ENCODE assay signal across 12 cellular contexts in genomic region chrX:19758536-19758935, GRCh38.
DNase-seq lines count a peak whose midpoint lies in the region; ATAC-seq and TF ChIP-seq lines count a peak whose summit lies in the region.
"Had no signal": no experiment of that assay in that cellular context is flagged by ENCODE, and none has a peak within 500 bp of the region (broad histone marks: within the 10 kb centered on the region; RNA-seq: fewer than 3 reads in every experiment).

No MANE protein-coding gene starts in this region.

- H3K36me3 Mint-ChIP-seq in activated CD8-positive, alpha-beta memory T cell treated with anti-CD3 and anti-CD28 coated beads, Interleukin-2, amount 10 ng/mL, durations not matched to agents 7 days and 5 days = peaks cover 16% of the 10 kb centered on the region

- peaks cover 74% of the 10 kb centered on the region for H3K4me1 Mint-ChIP-seq in activated CD8-positive, alpha-beta memory T cell treated with anti-CD3 and anti-CD28 coated beads, Interleukin-2, amount 10 ng/mL, durations not matched to agents 7 days and 5 days

- DNase-seq in EL (peak; percentile 67), RWPE1 (ENCODE audit: low spot score) (peak; percentile 5), kidney tubule cell (ENCODE audit: low spot score) (peak; percentile 36), NCI-H2081 treated with DMSO at 0.1 percent for 48 hours (lab: John Stamatoyannopoulos, UW) (no peak), globus pallidus (ENCODE audit: low spot score) (no peak)
- no peak for DNase-seq in activated CD8-positive, alpha-beta memory T cell treated with anti-CD3 and anti-CD28 coated beads, Interleukin-2, amount 10 ng/mL, durations not matched to agents 7 days and 5 days
- DNase-seq: activated T-cell treated with anti-CD3 and anti-CD28 coated beads, Interleukin-2, amount 50 U/mL, for 4 hours; nephron progenitor cell; SHP77 treated with DMSO at 0.1 percent for 48 hours; stimulated activated CD4-positive, alpha-beta T cell treated with anti-CD3 and anti-CD28 coated beads, Interleukin-2, amount 100 ng/mL, for 24 hours had no signal

- H3K27ac Mint-ChIP-seq in activated CD8-positive, alpha-beta memory T cell treated with anti-CD3 and anti-CD28 coated beads, Interleukin-2, amount 10 ng/mL, durations not matched to agents 7 days and 5 days = no peak overlapping the region
- H3K27ac Mint-ChIP-seq: nephron progenitor cell had no signal

- H3K9me3 Mint-ChIP-seq in activated CD8-positive, alpha-beta memory T cell treated with anti-CD3 and anti-CD28 coated beads, Interleukin-2, amount 10 ng/mL, durations not matched to agents 7 days and 5 days (ENCODE audit: low read depth) = no peaks in the 10 kb centered on the region
- H3K9me3 Mint-ChIP-seq: activated T-cell treated with anti-CD3 and anti-CD28 coated beads, Interleukin-2, amount 50 U/mL, for 4 hours had no signal

- no peak for TF ChIP-seq CTCF in RWPE1 (conservative IDR thresholded peaks at IDR 0.05; ENCODE audit: low read depth)

- H3K27ac ChIP-seq in RWPE1 = no peak overlapping the region

- CTCF ChIA-PET in RWPE1 (lab: Yijun Ruan, JAX) = interaction anchor here (0.6 kb wide), 3 partner anchors 84 to 324 kb away, joined by 3 to 4 read pairs (median 4); no protein-coding TSS in a partner anchor
- CTCF ChIA-PET in activated CD8-positive, alpha-beta memory T cell treated with anti-CD3 and anti-CD28 coated beads, Interleukin-2, amount 10 ng/mL, durations not matched to agents 7 days and 5 days (lab: Charles Lee) = interaction anchor here (0.7 to 1.3 kb wide), 3 partner anchors 11 to 80 kb away, joined by 3 to 4 read pairs (median 3); no protein-coding TSS in a partner anchor

- POLR2A ChIA-PET in RWPE1 (lab: Yijun Ruan, JAX; ENCODE audit: low non-redundant PET) = interaction anchor here (0.5 kb wide), 1 partner anchor 43 kb away, joined by 10 read pairs; no protein-coding TSS in a partner anchor

- ATAC-seq in HG03103 (IDR thresholded peaks at IDR 0.05; ENCODE audit: low read depth, unreplicated experiment) = peak; percentile 61
- ATAC-seq in HG03095 (IDR thresholded peaks at IDR 0.05; ENCODE audit: unreplicated experiment) = no peak
- no peak for ATAC-seq in activated CD8-positive, alpha-beta memory T cell treated with anti-CD3 and anti-CD28 coated beads, Interleukin-2, amount 10 ng/mL, durations not matched to agents 7 days and 5 days
- ATAC-seq: activated T-cell treated with anti-CD3 and anti-CD28 coated beads, Interleukin-2, amount 50 U/mL, for 4 hours had no signal

- H3K27me3 Mint-ChIP-seq in activated CD8-positive, alpha-beta memory T cell treated with anti-CD3 and anti-CD28 coated beads, Interleukin-2, amount 10 ng/mL, durations not matched to agents 7 days and 5 days = no peaks in the 10 kb centered on the region

- H3K4me3 Mint-ChIP-seq in activated CD8-positive, alpha-beta memory T cell treated with anti-CD3 and anti-CD28 coated beads, Interleukin-2, amount 10 ng/mL, durations not matched to agents 7 days and 5 days = no peak overlapping the region
- H3K4me3 Mint-ChIP-seq: activated T-cell treated with anti-CD3 and anti-CD28 coated beads, Interleukin-2, amount 50 U/mL, for 4 hours; nephron progenitor cell had no signal

Comparison
In these comparisons a context has a peak if more than half of its experiments do, and no peak if none do; other contexts are left out.
1. DNase-seq: peak in EL (single experiment), RWPE1 (single experiment) and kidney tubule cell (single experiment); none in NCI-H2081 treated with DMSO at 0.1 percent for 48 hours (single experiment), activated CD8-positive, alpha-beta memory T cell treated with anti-CD3 and anti-CD28 coated beads, Interleukin-2, amount 10 ng/mL, durations not matched to agents 7 days and 5 days (single experiment) and globus pallidus (single experiment).